ENCODE assay signal across 15 cellular contexts in the genomic region with DNA sequence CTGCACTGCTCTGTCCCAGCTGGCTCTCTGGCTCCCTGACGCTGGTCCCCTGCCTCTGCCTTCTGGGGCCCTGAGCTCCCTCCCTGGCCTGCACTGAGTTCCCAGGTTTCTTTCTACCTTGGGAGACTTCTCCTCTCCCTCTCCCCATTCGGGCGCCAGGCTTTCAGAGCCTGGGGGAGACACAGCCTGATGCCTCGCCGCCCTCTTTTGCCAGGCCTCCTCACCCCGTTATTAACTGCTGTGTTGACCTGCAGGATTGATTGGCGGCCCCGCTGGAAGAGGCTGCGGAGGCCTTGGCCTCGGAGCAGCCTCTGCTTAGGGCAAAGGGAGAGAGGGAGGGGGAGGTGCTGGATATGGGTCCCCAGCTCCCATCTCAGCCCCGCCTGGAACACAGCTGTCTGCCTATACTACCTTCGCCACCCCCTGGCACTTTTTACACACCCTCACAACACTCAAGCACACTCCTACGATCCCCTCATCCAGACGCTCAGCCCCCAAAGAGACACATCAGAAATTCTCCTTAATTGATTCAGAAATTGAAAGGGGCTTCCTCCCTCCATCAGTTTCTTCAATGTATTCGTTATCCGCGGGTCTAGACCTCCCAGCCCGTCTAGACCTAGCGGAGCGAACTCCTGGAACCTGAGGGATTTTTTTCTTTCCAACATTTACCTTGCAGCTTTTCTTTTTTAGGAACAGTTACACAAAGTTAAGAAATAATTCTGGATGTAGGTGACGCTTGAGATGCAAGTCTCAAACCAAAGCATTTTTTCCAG. TPM values are rescaled to one million over a fixed set of nuclear protein-coding genes. Genes with fewer than 3 reads are reported as not detected.
DNase-seq lines count a peak whose midpoint lies in the region; ATAC-seq, FAIRE-seq and TF ChIP-seq lines count a peak whose summit lies in the region.
"Had no signal": no experiment of that assay in that cellular context is flagged by ENCODE, and none has a peak within 500 bp of the region (broad histone marks: within the 10 kb centered on the region; RNA-seq: fewer than 3 reads in every experiment).

No MANE protein-coding gene starts in this region.

- TF ChIP-seq EP300 in H1 (IDR thresholded peaks at IDR 0.05; ENCODE audit: borderline replicate concordance in 1 of 2, low read depth in 2 of 2, low read length in 2 of 2) = no peak

- no peak for ATAC-seq in CD8-positive, alpha-beta T cell
- no peak for ATAC-seq in psoas muscle
- ATAC-seq: gastrocnemius medialis had no signal

- H4K20me1 ChIP-seq in H1 (replicated peaks in 1 of 2; ENCODE audit: control insufficient read depth in 1 of 2, insufficient read depth in 2 of 2, low read length in 2 of 2) (peaks cover 21 to 27% of the 10 kb centered on the region in 2 experiments), neural progenitor cell (ENCODE audit: low read depth) (peaks cover 98% of the 10 kb centered on the region)

- DNase-seq in CD8-positive, alpha-beta T cell = no peak
- DNase-seq in H1 (ENCODE audit: low read depth in 1 of 2, low spot score in 2 of 2) (peak in 1 of 2 experiments; percentile 64), neural progenitor cell (ENCODE audit: low spot score) (no peak), psoas muscle (no peak), NCI-H345 (lab: John Stamatoyannopoulos, UW) (no peak)
- DNase-seq in activated effector memory CD4-positive, alpha-beta T cell treated with Interleukin-2 at 50 U/mL for 16 hours = no peak
- DNase-seq: activated naive CD4-positive, alpha-beta T cell treated with anti-CD3 and anti-CD28 coated beads for 36 hours; DMS79; gastrocnemius medialis; HFFc6; NCI-H187 had no signal

- no peak overlapping the region for H2BK120ac ChIP-seq in H1 (replicated peaks; ENCODE audit: low read depth, low read length)

- H3K27me3 ChIP-seq in CD8-positive, alpha-beta T cell (ENCODE audit: insufficient read depth, low read length) = peaks cover 53% of the 10 kb centered on the region
- H3K27me3 ChIP-seq in HUES6 (ENCODE audit: control insufficient read depth, insufficient read depth, low read length) = peaks cover 100% of the 10 kb centered on the region
- peaks cover 91 to 100% (median 100%) of the 10 kb centered on the region in 4 experiments for H3K27me3 ChIP-seq in H1 (replicated peaks in 1 of 4; ENCODE audit: control insufficient read depth in 3 of 4, extremely low read depth in 1 of 4, insufficient read depth in 3 of 4, low read length in 3 of 4)
- peaks cover 100% of the 10 kb centered on the region for H3K27me3 ChIP-seq in neural progenitor cell
- H3K27me3 ChIP-seq in psoas muscle (ENCODE audit: insufficient read depth in 3 of 3, low read length in 2 of 3) = peaks cover 3 to 100% (median 76%) of the 10 kb centered on the region in 3 donors

- H3K27me3 Mint-ChIP-seq in CD8-positive, alpha-beta T cell (ENCODE audit: low read depth) = peaks cover 73% of the 10 kb centered on the region
- peaks cover 95% of the 10 kb centered on the region for H3K27me3 Mint-ChIP-seq in neural progenitor cell (ENCODE audit: insufficient read depth, low read depth)

- peak overlapping the region; percentile 45 to 58 for H3K4me2 ChIP-seq in H1 (ENCODE audit: insufficient read depth in 1 of 2, low read depth in 2 of 2, low read length in 2 of 2)
- H3K4me2 ChIP-seq in neural progenitor cell = no peak overlapping the region

- H3K4me1 ChIP-seq in CD8-positive, alpha-beta T cell (ENCODE audit: insufficient read depth, low read length) = peaks cover 17% of the 10 kb centered on the region
- H3K4me1 ChIP-seq in HUES6 (ENCODE audit: control insufficient read depth, insufficient read depth, low read length) (peaks cover 54% of the 10 kb centered on the region), H1 (replicated peaks in 1 of 4; ENCODE audit: control insufficient read depth in 3 of 4, insufficient read depth in 4 of 4, low read length in 3 of 4) (peaks cover 0 to 30% (median 24%) of the 10 kb centered on the region in 4 experiments; a peak in 6 of 7 replicates), neural progenitor cell (peaks cover 42% of the 10 kb centered on the region), psoas muscle (peaks cover 8% of the 10 kb centered on the region)
- H3K4me1 ChIP-seq: SJSA1 had no signal

- H4K8ac ChIP-seq in H1 (ENCODE audit: extremely low read depth, insufficient read depth, low read length) = no peak overlapping the region

- H4K91ac ChIP-seq in H1 (replicated peaks; ENCODE audit: insufficient read length, low read length) = no peak overlapping the region

- H3K9me3 ChIP-seq in CD8-positive, alpha-beta T cell (ENCODE audit: low read length) = no peaks in the 10 kb centered on the region
- H3K9me3 ChIP-seq in HUES6 (ENCODE audit: control insufficient read depth, insufficient read depth, low read depth, low read length) (no peaks in the 10 kb centered on the region), H1 (ENCODE audit: insufficient read depth in 2 of 2, low read depth in 1 of 2, low read length in 1 of 2) (no peaks in the 10 kb centered on the region), neural progenitor cell (ENCODE audit: low read depth) (no peaks in the 10 kb centered on the region), psoas muscle (no peaks in the 10 kb centered on the region)
- H3K9me3 ChIP-seq: gastrocnemius medialis, SJSA1 had no signal

- no peak overlapping the region for H3K27ac ChIP-seq in CD8-positive, alpha-beta T cell (ENCODE audit: low read depth, low read length)
- H3K27ac ChIP-seq in HUES6 (ENCODE audit: low read depth, low read length) (no peak overlapping the region), H1 (ENCODE audit: low read depth, low read length) (no peak overlapping the region), neural progenitor cell (no peak overlapping the region), psoas muscle (no peak overlapping the region)
- H3K27ac ChIP-seq: dorsolateral prefrontal cortex, gastrocnemius medialis, SJSA1 had no signal

- H3K14ac ChIP-seq in H1 (ENCODE audit: insufficient read length) = no peak overlapping the region

- peaks cover 11% of the 10 kb centered on the region; the same call in 1 of the 2 replicates for H3K23me2 ChIP-seq in H1 (ENCODE audit: low read depth, low read length)

- peaks cover 51% of the 10 kb centered on the region for H3F3A ChIP-seq in neural progenitor cell (ENCODE audit: low read depth)

- intact Hi-C loops in CD8-positive, alpha-beta T cell (cut with DNase I, micrococcal nuclease) = no loop called here
- intact Hi-C loops in psoas muscle (cut with DNase I) = no loop called here

- WGBS in H1 (ENCODE audit: extremely low coverage in 1 of 2, insufficient coverage in 1 of 2, insufficient read length in 1 of 2, insufficient replicate concordance in 2 of 2, low coverage in 1 of 2, low lambda C conversion rate in 2 of 2, missing lambda C conversion rate in 1 of 2), 2 experiments = 4% methylated on average over 19 of the region's 21 CpGs; no CpG with 5 or more reads in 1 of the 2 experiments
- WGBS in psoas muscle, 3 donors = 13 to 16% (median 14%) methylated on average over 17 to 21 of the region's 21 CpGs

- CTCF ChIA-PET in CD8-positive, alpha-beta T cell (lab: Charles Lee) = no interaction called here
- CTCF ChIA-PET in H1 (lab: Charles Lee; ENCODE audit: partially characterized antibody) = interaction anchor here (0.5 to 3.8 kb wide), 12 partner anchors 9 to 393 kb away, joined by 3 to 16 read pairs (median 3); partner anchors contain the start of gene TLX1

- peak overlapping the region; percentile 50 for H3K4me3 Mint-ChIP-seq in CD8-positive, alpha-beta T cell
- peak overlapping the region; percentile 78 for H3K4me3 Mint-ChIP-seq in neural progenitor cell
- H3K4me3 Mint-ChIP-seq: HFFc6 had no signal

- peak overlapping the region; percentile 86; the same call in 1 of the 2 replicates for H2BK20ac ChIP-seq in H1 (ENCODE audit: low read length)

- no peaks in the 10 kb centered on the region for H3K36me3 Mint-ChIP-seq in CD8-positive, alpha-beta T cell
- no peaks in the 10 kb centered on the region for H3K36me3 Mint-ChIP-seq in neural progenitor cell

- POLR2A ChIA-PET in CD8-positive, alpha-beta T cell (lab: Charles Lee) = no interaction called here
- POLR2A ChIA-PET in H1 (lab: Charles Lee; ENCODE audit: partially characterized antibody) = interaction anchor here (1.1 to 2.8 kb wide), 2 partner anchors 9 to 312 kb away, joined by 3 to 7 read pairs; no protein-coding TSS in a partner anchor

- TF ChIP-seq RAD21 in H1 (IDR thresholded peaks at IDR 0.05 in 1 of 2, conservative IDR thresholded peaks at IDR 0.05 in 1 of 2; ENCODE audit: low read depth in 2 of 2, low read length in 2 of 2) = no peak

- no peak overlapping the region for H2BK15ac ChIP-seq in H1 (ENCODE audit: low read length)

- peak overlapping the region; percentile 72; the same call in 1 of the 2 replicates for H2BK12ac ChIP-seq in H1 (ENCODE audit: low read depth, low read length)

- no peaks in the 10 kb centered on the region for H3K36me3 ChIP-seq in CD8-positive, alpha-beta T cell (ENCODE audit: insufficient read depth, low read length)
- H3K36me3 ChIP-seq in HUES6 (ENCODE audit: control insufficient read depth, insufficient read depth, low read length) (no peaks in the 10 kb centered on the region), H1 (ENCODE audit: control insufficient read depth in 2 of 4, insufficient read depth in 4 of 4, low read length in 3 of 4) (peaks cover 0 to 9% (median 0%) of the 10 kb centered on the region in 4 experiments; a peak in 1 of 8 replicates), neural progenitor cell (no peaks in the 10 kb centered on the region), psoas muscle (ENCODE audit: insufficient read depth in 1 of 2, low read depth in 1 of 2) (no peaks in the 10 kb centered on the region)
- H3K36me3 ChIP-seq: gastrocnemius medialis, SJSA1 had no signal

- no peaks in the 10 kb centered on the region for H3K9me3 Mint-ChIP-seq in CD8-positive, alpha-beta T cell
- H3K9me3 Mint-ChIP-seq in neural progenitor cell = peaks cover 2% of the 10 kb centered on the region
- H3K9me3 Mint-ChIP-seq: activated naive CD4-positive, alpha-beta T cell treated with anti-CD3 and anti-CD28 coated beads for 36 hours; HFFc6 had no signal

- peak overlapping the region; percentile 44; the same call in 1 of the 2 replicates for H2BK5ac ChIP-seq in H1 (ENCODE audit: low read depth, low read length)

- TF ChIP-seq CTCF in CD8-positive, alpha-beta T cell (IDR thresholded peaks at IDR 0.05) = no peak
- TF ChIP-seq CTCF in H1 (IDR thresholded peaks at IDR 0.05; ENCODE audit: control extremely low read depth in 1 of 3, insufficient read depth in 1 of 3, low read depth in 1 of 3, low read length in 3 of 3) = no peak
- no peak for TF ChIP-seq CTCF in neural progenitor cell (IDR thresholded peaks at IDR 0.05)
- TF ChIP-seq CTCF in psoas muscle (IDR thresholded peaks at IDR 0.05) = no peak

- no peak overlapping the region for H3K4ac ChIP-seq in H1 (replicated peaks; ENCODE audit: insufficient read length, low read depth, low read length)

- peaks cover 21% of the 10 kb centered on the region for H3K4me1 Mint-ChIP-seq in CD8-positive, alpha-beta T cell (ENCODE audit: low read depth)
- peaks cover 48% of the 10 kb centered on the region for H3K4me1 Mint-ChIP-seq in neural progenitor cell

- TF ChIP-seq POLR2A in H1 (IDR thresholded peaks at IDR 0.05; ENCODE audit: control extremely low read depth in 1 of 2, low read depth in 2 of 2, low read length in 2 of 2) = no peak

- peak overlapping the region; percentile 30 for H3K4me3 ChIP-seq in CD8-positive, alpha-beta T cell (ENCODE audit: low read depth, low read length)
- H3K4me3 ChIP-seq in HUES6 (ENCODE audit: low read depth, low read length) (peak overlapping the region; percentile 40), H1 (ENCODE audit: extremely low read depth in 1 of 4, insufficient read depth in 2 of 4, low read depth in 3 of 4, low read length in 4 of 4) (peak overlapping the region in 1 of 4 experiments; percentile 37; a peak in 4 of 8 replicates), neural progenitor cell (peak overlapping the region; percentile 19), psoas muscle (no peak overlapping the region)
- H3K4me3 ChIP-seq: SJSA1 had no signal

- H3K18ac ChIP-seq in H1 (ENCODE audit: extremely low read depth, low read length) = peak overlapping the region; percentile 34

- H3K9ac ChIP-seq in HUES6 (ENCODE audit: low read length) (no peak overlapping the region), H1 (replicated peaks in 1 of 4; ENCODE audit: extremely low read depth in 1 of 4, low read depth in 3 of 4, low read length in 3 of 4) (no peak overlapping the region), neural progenitor cell (no peak overlapping the region)

- no peak for FAIRE-seq in H1 (lab: Jason Lieb, UNC)

- H3K79me2 ChIP-seq in H1 (ENCODE audit: control insufficient read depth in 1 of 2, insufficient read depth in 2 of 2, low read length in 2 of 2) (no peaks in the 10 kb centered on the region), neural progenitor cell (ENCODE audit: low read depth) (no peaks in the 10 kb centered on the region)

- no peaks in the 10 kb centered on the region for H3K79me1 ChIP-seq in H1 (ENCODE audit: low read depth, low read length)

- H3K23ac ChIP-seq in H1 (ENCODE audit: insufficient read length) = no peak overlapping the region

- H4K5ac ChIP-seq in H1 (ENCODE audit: insufficient read length, low read depth, low read length) = no peak overlapping the region

- 0 out of 2 replicates have a peak overlapping the region, but pooled peaks have one; percentile 75 for H2AK5ac ChIP-seq in H1 (ENCODE audit: low read depth, low read length)

- no peak overlapping the region for H2AFZ ChIP-seq in H1 (ENCODE audit: low read length)
- H2AFZ ChIP-seq in neural progenitor cell (replicated peaks) = no peak overlapping the region

- no peak overlapping the region for H3K56ac ChIP-seq in H1 (replicated peaks; ENCODE audit: insufficient read length, low read depth, low read length)

- no peak overlapping the region for H3K27ac Mint-ChIP-seq in CD8-positive, alpha-beta T cell
- H3K27ac Mint-ChIP-seq in neural progenitor cell = peak overlapping the region; percentile 3
- H3K27ac Mint-ChIP-seq: activated naive CD4-positive, alpha-beta T cell treated with anti-CD3 and anti-CD28 coated beads for 36 hours; HFFc6 had no signal

RNA-seq across cellular contexts. Expression of gene PAX2, which starts 7.1 kb away (rescaled TPM):
- total RNA-seq in CD8-positive, alpha-beta T cell = not detected
- not detected in 2 replicates for total RNA-seq in H1 (2021; fragmentation: NEBNext Ultra II Directional; extraction: Animal tissue kit (Norgen Biotek cat#: 25700))
- polyA plus RNA-seq in H1 (2011; rRNA removed) = 0.02 TPM in 1 of 2 replicates, not detected in the other
- not detected for polyA plus RNA-seq in H1 (2011; cell fraction: cytosol; rRNA removed)
- not detected for polyA plus RNA-seq in H1 (2011; cell fraction: nucleus; rRNA removed)
- 0.05 TPM in 1 of 4 replicates, not detected in the others for polyA plus RNA-seq in H1 (2012, experiment 1 of 2)
- polyA plus RNA-seq in H1 (2012, experiment 2 of 2) = not detected
- polyA plus RNA-seq in H1 (2013, experiment 1 of 2) = not detected
- 0.06 TPM for polyA plus RNA-seq in H1 (2013, experiment 2 of 2)
- not detected in 2 replicates for polyA minus RNA-seq in H1 (2011; rRNA and poly(A)+ RNA removed)
- polyA minus RNA-seq in H1 (2011; cell fraction: cytosol; rRNA and poly(A)+ RNA removed) = not detected
- not detected for polyA minus RNA-seq in H1 (2011; cell fraction: nucleus; rRNA and poly(A)+ RNA removed)
- 0.06 and 0.34 TPM in 2 replicates for total RNA-seq in neural progenitor cell (ENCODE audit: low replicate concordance)
- not detected for total RNA-seq in psoas muscle
- polyA plus RNA-seq in psoas muscle = not detected
- total RNA-seq: activated naive CD4-positive, alpha-beta T cell treated with anti-CD3 and anti-CD28 coated beads for 36 hours; gastrocnemius medialis; HFFc6; SJSA1; temporal lobe had no signal
